In genomic region chr11:49169579-49169978, GRCh38 we compare ENCODE assay signal across 11 cellular contexts. TPM values are rescaled to one million over a fixed set of nuclear protein-coding genes. Genes with fewer than 3 reads are reported as not detected.
A peak's percentile ranks its signal among the peaks of the same experiment; 100 is the strongest.
DNase-seq lines count a peak whose midpoint lies in the region; ATAC-seq, FAIRE-seq and TF ChIP-seq lines count a peak whose summit lies in the region.
"Not testable (repeated sequence)": the region's sequence is repeated elsewhere in the genome, so short reads cannot be mapped to it uniquely, and the experiment has no call there.
"Had no signal": no experiment of that assay in that cellular context is flagged by ENCODE, and none has a peak within 500 bp of the region (broad histone marks: within the 10 kb centered on the region; RNA-seq: fewer than 3 reads in every experiment).

No MANE protein-coding gene starts in this region.

- not testable (repeated sequence) for H3K27me3 ChIP-seq in GM12878 (replicated peaks in 1 of 2; ENCODE audit: control insufficient read depth in 2 of 2, insufficient read depth in 2 of 2, low read length in 1 of 2); HepG2 (ENCODE audit: control insufficient read depth in 1 of 2, insufficient read depth in 2 of 2, low read length in 2 of 2)

- peak; percentile 40 to 49; a peak in 4 of 5 replicates for TF ChIP-seq RAD21 in A549 (conservative IDR thresholded peaks at IDR 0.05 in 1 of 2, IDR thresholded peaks at IDR 0.05 in 1 of 2)
- peak; percentile 28; the same call in 1 of the 2 replicates for TF ChIP-seq RAD21 in GM12878 (IDR thresholded peaks at IDR 0.05; ENCODE audit: insufficient read depth, low read depth, low read length)
- TF ChIP-seq RAD21 in HepG2 (CRISPR knock-in tag; IDR thresholded peaks at IDR 0.05): not testable (repeated sequence)

- not testable (repeated sequence) for H3K9ac ChIP-seq in GM12878 (ENCODE audit: control insufficient read depth, insufficient read depth, low read length); HepG2 (ENCODE audit: insufficient read depth, low read depth, low read length)

- not testable (repeated sequence) for H2AFZ ChIP-seq in GM12878 (ENCODE audit: control insufficient read depth, low read depth, low read length); HepG2 (ENCODE audit: low read length)

- H3K4me1 ChIP-seq in A549; GM12878 (ENCODE audit: control insufficient read depth, insufficient read depth, low read length); HepG2 (ENCODE audit: insufficient read depth, low read length): not testable (repeated sequence)

- SMC1A ChIA-PET in GM12878 (lab: Charles Lee; ENCODE audit: uncharacterized antibody, unreplicated experiment): not testable (repeated sequence)

- not testable (repeated sequence) for BruUV-seq in GM12878 (replicated peaks; lab: Mats Ljungman, UMichigan); HepG2 (replicated peaks; lab: Mats Ljungman, UMichigan)

- in situ Hi-C loops in GM13977 (cut with MboI; ENCODE audit: low pct_unique_long_range_greater_than_20kb, low sequenced_read_pairs, unreplicated experiment); GM12878 (cut with MboI); HepG2 (cut with HindIII; ENCODE audit: extremely low pct_ligation_motif_present, low pct_unique_long_range_greater_than_20kb): not testable (repeated sequence)

- H3K36me3 ChIP-seq in GM12878 (ENCODE audit: control insufficient read depth in 2 of 2, insufficient read depth in 2 of 2, low read length in 1 of 2); HepG2 (replicated peaks in 1 of 2; ENCODE audit: control insufficient read depth in 1 of 2, insufficient read depth in 2 of 2, low read length in 2 of 2): not testable (repeated sequence)

- not testable (repeated sequence) for H3K27ac ChIP-seq in A549; RWPE1; GM12878 (ENCODE audit: control insufficient read depth, insufficient read depth); HepG2 (ENCODE audit: extremely low read length, insufficient read depth, low read length)

- H3K4me3 ChIP-seq in A549; GM12878; fibroblast of mammary gland (ENCODE audit: control insufficient read depth, low read depth, low read length); HepG2 (replicated peaks in 1 of 3; ENCODE audit: insufficient read depth in 1 of 3, low read depth in 2 of 3, low read length in 3 of 3): not testable (repeated sequence)

- not testable (repeated sequence) for H3K4me2 ChIP-seq in A549; GM12878 (ENCODE audit: control insufficient read depth, insufficient read depth); HepG2 (ENCODE audit: low read depth, low read length)

- POLR2A ChIA-PET in A549 (lab: Yijun Ruan, JAX); RWPE1 (lab: Yijun Ruan, JAX; ENCODE audit: low non-redundant PET); GM12878 (lab: Charles Lee); HepG2 (lab: Yijun Ruan, JAX): not testable (repeated sequence)

- not testable (repeated sequence) for H4K20me1 ChIP-seq in GM12878 (ENCODE audit: control insufficient read depth, insufficient read depth); HepG2 (ENCODE audit: insufficient read depth, low read length)

- CTCF ChIA-PET in A549 (lab: Yijun Ruan, JAX); RWPE1 (lab: Yijun Ruan, JAX); GM12878 (lab: Yijun Ruan, JAX); HepG2 (lab: Yijun Ruan, JAX; ENCODE audit: low intra/inter-chr PET ratio, low total read pairs): not testable (repeated sequence)

- RAD21 ChIA-PET in GM12878 (lab: Charles Lee; ENCODE audit: unreplicated experiment): not testable (repeated sequence)

- not testable (repeated sequence) for H3K79me2 ChIP-seq in GM12878 (ENCODE audit: control insufficient read depth, insufficient read depth, low read length); HepG2 (ENCODE audit: insufficient read depth, low read length)

- TF ChIP-seq POLR2A in A549 (IDR thresholded peaks at IDR 0.05; ENCODE audit: low read length); GM12878 (IDR thresholded peaks at IDR 0.05; ENCODE audit: low read depth, low read length); HepG2 (IDR thresholded peaks at IDR 0.05; ENCODE audit: insufficient read depth in 1 of 2, low read depth in 2 of 2, low read length in 2 of 2): not testable (repeated sequence)

- intact Hi-C loops in GM12878 (cut with micrococcal nuclease; ENCODE audit: unreplicated experiment); HepG2 (cut with micrococcal nuclease; ENCODE audit: unreplicated experiment): not testable (repeated sequence)

- not testable (repeated sequence) for TF ChIP-seq EP300 in A549 (IDR thresholded peaks at IDR 0.05); GM12878 (IDR thresholded peaks at IDR 0.05; ENCODE audit: borderline replicate concordance in 1 of 2, control insufficient read depth in 1 of 2, low read depth in 2 of 2, low read length in 2 of 2); HepG2 (IDR thresholded peaks at IDR 0.05; ENCODE audit: low read depth in 2 of 2, low read length in 2 of 2); HepG2 (CRISPR knock-in tag; IDR thresholded peaks at IDR 0.05; ENCODE audit: borderline replicate concordance)

- FAIRE-seq in A549 (lab: Jason Lieb, UNC): peak; percentile 43
- peak; percentile 84 for FAIRE-seq in GM12878 (lab: Jason Lieb, UNC)
- FAIRE-seq in HepG2 (lab: Jason Lieb, UNC): peak; percentile 49

- DNase-seq in A549 (ENCODE audit: low read depth in 1 of 2, low spot score in 1 of 2) (peak in 1 of 2 experiments; percentile 18), Kasumi-1 (lab: John Stamatoyannopoulos, UW) (peak; percentile 13 to 41), NCI-H82 (lab: John Stamatoyannopoulos, UW) (peak; percentile 9), fibroblast of mammary gland (ENCODE audit: low read depth) (peak; percentile 0)
- DNase-seq in GM13977 (ENCODE audit: low spot score); RWPE1 (ENCODE audit: low spot score); GM12878 (ENCODE audit: low read depth, low spot score); HepG2 (ENCODE audit: low spot score): not testable (repeated sequence)

- H3K9me3 ChIP-seq in A549; GM12878 (replicated peaks; ENCODE audit: control insufficient read depth, insufficient read depth, low read length); HepG2 (ENCODE audit: low read length): not testable (repeated sequence)

- 16% methylated on average over 3 of the region's 3 CpGs for WGBS in A549 (ENCODE audit: missing lambda C conversion rate)
- WGBS in GM12878 (ENCODE audit: insufficient coverage, insufficient replicate concordance, low lambda C conversion rate, missing lambda C conversion rate): 44% methylated on average over 3 of the region's 3 CpGs
- WGBS in HepG2 (ENCODE audit: low lambda C conversion rate): 19% methylated on average over 3 of the region's 3 CpGs

- 0 out of 6 replicates have a peak, but pooled peaks of 1 of the 2 experiments have one; percentile 40 for ATAC-seq in A549
- not testable (repeated sequence) for ATAC-seq in GM12878
- peak; percentile 44; the same call in 1 of the 3 replicates for ATAC-seq in HepG2

- TF ChIP-seq CTCF in A549 (IDR thresholded peaks at IDR 0.05) (peak; percentile 34), GM13977 (IDR thresholded peaks at IDR 0.05; ENCODE audit: extremely low read depth, insufficient read depth, missing control alignments) (peak; percentile 5), RWPE1 (conservative IDR thresholded peaks at IDR 0.05; ENCODE audit: low read depth) (0 out of 2 replicates have a peak, but pooled peaks have one; percentile 12), GM12878 (IDR thresholded peaks at IDR 0.05 in 2 of 3, conservative IDR thresholded peaks at IDR 0.05 in 1 of 3; ENCODE audit: control insufficient read depth in 2 of 3, extremely low read depth in 1 of 3, insufficient read depth in 1 of 3, low read depth in 3 of 3, low read length in 3 of 3) (peak in 2 of 3 experiments; percentile 5 to 13; a peak in 1 of 6 replicates), HepG2 (CRISPR knock-in tag; IDR thresholded peaks at IDR 0.05) (peak; percentile 33)
- not testable (repeated sequence) for TF ChIP-seq CTCF in fibroblast of mammary gland (conservative IDR thresholded peaks at IDR 0.05; ENCODE audit: control insufficient read depth, insufficient read depth, low read depth, low read length)

RNA-seq across cellular contexts. Expression of gene FOLH1, which starts 38.8 kb away (rescaled TPM):
- 0.14 and 0.21 TPM in 2 replicates for polyA plus RNA-seq in A549 (2011; rRNA removed)
- polyA plus RNA-seq in A549 (2012; cell fraction: cytosol; rRNA removed): 0.08 TPM in 1 of 2 replicates, not detected in the other
- 0.10 TPM in 1 of 2 replicates, not detected in the other for polyA plus RNA-seq in A549 (2012; cell fraction: nucleus; rRNA removed)
- not detected in 3 replicates for polyA plus RNA-seq in A549 (2017; fragmentation: RNase III; extraction: RNeasy Plus Mini Kit Qiagen cat#74134 plus additional on column Dnase treatment)
- polyA minus RNA-seq in A549 (2011; rRNA and poly(A)+ RNA removed): not detected in 2 replicates
- not detected in 2 replicates for total RNA-seq in GM12878 (2013; cell fraction: nucleolus; rRNA removed)
- not detected in 2 replicates for total RNA-seq in GM12878 (2014; rRNA removed)
- not detected in 2 replicates for total RNA-seq in GM12878 (2014; rRNA removed; fragmentation: Illumina TruSeq; extraction: Trizol)
- total RNA-seq in GM12878 (2021): not detected in 2 replicates
- not detected for polyA plus RNA-seq in GM12878 (2011; ENCODE audit: low read depth)
- not detected in 2 replicates for polyA plus RNA-seq in GM12878 (2011; rRNA removed)
- not detected in 2 replicates for polyA plus RNA-seq in GM12878 (2011; cell fraction: cytosol; rRNA removed)
- polyA plus RNA-seq in GM12878 (2011; cell fraction: nucleus; rRNA removed): not detected in 2 replicates
- polyA plus RNA-seq in GM12878 (2012): not detected in 2 replicates
- not detected in 2 replicates for polyA plus RNA-seq in GM12878 (2014; fragmentation: Illumina TruSeq; extraction: Trizol)
- not detected for polyA plus RNA-seq in GM12878 (2014; fragmentation: Nextera tagmentation; extraction: Ambion mirVana)
- polyA plus RNA-seq in GM12878 (2014; rRNA removed): not detected in 2 replicates
- not detected for polyA plus RNA-seq in GM12878 (2016; fragmentation: Nextera tagmentation; extraction: Ambion mirVana)
- not detected in 2 replicates for polyA minus RNA-seq in GM12878 (2011; rRNA and poly(A)+ RNA removed)
- polyA minus RNA-seq in GM12878 (2011; cell fraction: cytosol; rRNA and poly(A)+ RNA removed): not detected in 2 replicates
- polyA minus RNA-seq in GM12878 (2011; cell fraction: nucleus; rRNA and poly(A)+ RNA removed): not detected in 2 replicates
- not detected in 2 replicates for total RNA-seq in HepG2 (2016; rRNA removed; fragmentation: Illumina TruSeq; extraction: Trizol)
- not detected in 2 replicates for total RNA-seq in HepG2 (2016; cell fraction: cytosol; rRNA removed; fragmentation: Illumina TruSeq; extraction: Trizol; ENCODE audit: low read depth)
- total RNA-seq in HepG2 (2016; cell fraction: insoluble cytoplasmic fraction; rRNA removed; fragmentation: Illumina TruSeq; extraction: Trizol): not detected in 2 replicates
- total RNA-seq in HepG2 (2016; cell fraction: membrane; rRNA removed; fragmentation: Illumina TruSeq; extraction: Trizol): not detected in 2 replicates
- total RNA-seq in HepG2 (2016; cell fraction: nucleus; rRNA removed; fragmentation: Illumina TruSeq; extraction: Trizol): not detected in 2 replicates
- polyA plus RNA-seq in HepG2 (2011; rRNA removed): 0.18 TPM in 1 of 2 replicates, not detected in the other
- polyA plus RNA-seq in HepG2 (2011; cell fraction: cytosol; rRNA removed): not detected in 2 replicates
- polyA plus RNA-seq in HepG2 (2011; cell fraction: nucleus; rRNA removed): not detected in 2 replicates
- not detected in 2 replicates for polyA plus RNA-seq in HepG2 (2012)
- polyA plus RNA-seq in HepG2 (2016; cell fraction: cytosol; fragmentation: Illumina TruSeq; extraction: Trizol; ENCODE audit: low read depth): not detected in 2 replicates
- not detected in 2 replicates for polyA plus RNA-seq in HepG2 (2016; cell fraction: insoluble cytoplasmic fraction; fragmentation: Illumina TruSeq; extraction: Trizol; ENCODE audit: low read depth)
- polyA plus RNA-seq in HepG2 (2016; cell fraction: membrane; fragmentation: Illumina TruSeq; extraction: Trizol; ENCODE audit: low read depth): not detected in 2 replicates
- polyA plus RNA-seq in HepG2 (2016; cell fraction: nucleus; fragmentation: Illumina TruSeq; extraction: Trizol; ENCODE audit: insufficient read depth, low read depth): not detected in 2 replicates
- polyA minus RNA-seq in HepG2 (2011; rRNA and poly(A)+ RNA removed; ENCODE audit: low replicate concordance): not detected in 2 replicates
- not detected in 2 replicates for polyA minus RNA-seq in HepG2 (2011; cell fraction: cytosol; rRNA and poly(A)+ RNA removed)
- not detected in 2 replicates for polyA minus RNA-seq in HepG2 (2011; cell fraction: nucleus; rRNA and poly(A)+ RNA removed)
- total RNA-seq: CD4-positive, CD25-positive, alpha-beta regulatory T cell; Daoy; T-helper 1 cell treated with Interleukin-12 subunit alpha and Interleukin-12 subunit beta and Interleukin-4 antibody, amounts not matched to agents 30 ng/mL and 1 ng/mL, for 36 hours had no signal
- polyA plus RNA-seq: CD4-positive, CD25-positive, alpha-beta regulatory T cell had no signal
